Comparison of ENCODE assay signal across 18 cellular contexts in genomic region chr15:28875461-28875965, GRCh38. TPM values are rescaled to one million over a fixed set of nuclear protein-coding genes. Genes with fewer than 3 reads are reported as not detected.
DNase-seq lines count a peak whose midpoint lies in the region; ATAC-seq and TF ChIP-seq lines count a peak whose summit lies in the region.
"Had no signal": no experiment of that assay in that cellular context is flagged by ENCODE, and none has a peak within 500 bp of the region (broad histone marks: within the 10 kb centered on the region; RNA-seq: fewer than 3 reads in every experiment).

No MANE protein-coding gene starts in this region.

- H3K36me3 ChIP-seq in GM23338 (ENCODE audit: insufficient read depth), result no peaks in the 10 kb centered on the region
- no peaks in the 10 kb centered on the region for H3K36me3 ChIP-seq in iPS-18a (ENCODE audit: control insufficient read depth, low read depth, low read length)
- H3K36me3 ChIP-seq in neural progenitor cell, result no peaks in the 10 kb centered on the region
- no peaks in the 10 kb centered on the region for H3K36me3 ChIP-seq in GM23248 (ENCODE audit: low read depth)

- H3K4me3 ChIP-seq in GM23338 (no peak overlapping the region), iPS-18a (ENCODE audit: low read length) (peak overlapping the region; percentile 31), neural progenitor cell (peak overlapping the region; percentile 13), GM23248 (no peak overlapping the region)

- H3K4me1 ChIP-seq in GM23338 (ENCODE audit: insufficient read depth), result peaks cover 15% of the 10 kb centered on the region; the same call in 1 of the 2 replicates
- H3K4me1 ChIP-seq in iPS-18a (ENCODE audit: control insufficient read depth, low read depth, low read length), result peaks cover 17% of the 10 kb centered on the region
- H3K4me1 ChIP-seq in neural progenitor cell, result peaks cover 15% of the 10 kb centered on the region
- no peaks in the 10 kb centered on the region for H3K4me1 ChIP-seq in GM23248 (ENCODE audit: insufficient read depth)

- H3K36me3 Mint-ChIP-seq in GM23338 (ENCODE audit: low read depth) (peaks cover under 1% of the 10 kb centered on the region; the same call in 1 of the 3 replicates), WTC11 (no peaks in the 10 kb centered on the region), neural progenitor cell (peaks cover under 1% of the 10 kb centered on the region), HFFc6 (ENCODE audit: low read depth) (no peaks in the 10 kb centered on the region)

- POLR2A ChIA-PET in WTC11 (lab: Charles Lee), result no interaction called here

- H3K27me3 Mint-ChIP-seq in GM23338 (ENCODE audit: insufficient read depth, low read depth, poor library complexity), result peaks cover 16% of the 10 kb centered on the region
- peaks cover 26% of the 10 kb centered on the region for H3K27me3 Mint-ChIP-seq in WTC11 (ENCODE audit: low read depth)
- H3K27me3 Mint-ChIP-seq in neural progenitor cell (ENCODE audit: insufficient read depth, low read depth), result peaks cover 18% of the 10 kb centered on the region
- peaks cover 3% of the 10 kb centered on the region for H3K27me3 Mint-ChIP-seq in HFFc6 (ENCODE audit: insufficient read depth)

- H3F3A ChIP-seq in GM23338 (replicated peaks; ENCODE audit: low read depth) (no peaks in the 10 kb centered on the region), neural progenitor cell (ENCODE audit: low read depth) (peaks cover 21% of the 10 kb centered on the region), GM23248 (ENCODE audit: insufficient read depth) (no peaks in the 10 kb centered on the region)

- in situ Hi-C loops in GM23248 (cut with MboI), result no loop called here

- peak overlapping the region; percentile 51 for H3K4me2 ChIP-seq in GM23338
- peak overlapping the region; percentile 71 for H3K4me2 ChIP-seq in neural progenitor cell
- no peak overlapping the region for H3K4me2 ChIP-seq in GM23248 (ENCODE audit: unreplicated experiment)

- H3K9ac ChIP-seq in iPS-18a (ENCODE audit: low read length) (no peak overlapping the region), neural progenitor cell (no peak overlapping the region), GM23248 (no peak overlapping the region)

- H3K9me3 Mint-ChIP-seq in GM23338 (no peaks in the 10 kb centered on the region; the same call in 2 of the 3 replicates), WTC11 (peaks cover 11% of the 10 kb centered on the region), neural progenitor cell (peaks cover 14% of the 10 kb centered on the region), HFFc6 (peaks cover 5% of the 10 kb centered on the region; the same call in 1 of the 2 replicates)

- H3K4me3 Mint-ChIP-seq in GM23338 (peak overlapping the region; percentile 54; the same call in 1 of the 3 replicates), WTC11 (peak overlapping the region; percentile 33; the same call in 1 of the 2 replicates), neural progenitor cell (peak overlapping the region; percentile 81), HFFc6 (no peak overlapping the region)

- no peaks in the 10 kb centered on the region for H4K20me1 ChIP-seq in GM23338 (replicated peaks; ENCODE audit: insufficient read depth)
- peaks cover 5% of the 10 kb centered on the region for H4K20me1 ChIP-seq in neural progenitor cell (ENCODE audit: low read depth)
- no peaks in the 10 kb centered on the region for H4K20me1 ChIP-seq in GM23248 (ENCODE audit: insufficient read depth)

- no peak for TF ChIP-seq CTCF in GM23338 (conservative IDR thresholded peaks at IDR 0.05; ENCODE audit: low read depth in 2 of 2)
- TF ChIP-seq CTCF in WTC11 (IDR thresholded peaks at IDR 0.05), result no peak
- no peak for TF ChIP-seq CTCF in neural progenitor cell (IDR thresholded peaks at IDR 0.05)
- no peak for TF ChIP-seq CTCF in HFFc6 (IDR thresholded peaks at IDR 0.05)

- H3K4me1 Mint-ChIP-seq in GM23338 (peaks cover 12% of the 10 kb centered on the region), WTC11 (peaks cover 13% of the 10 kb centered on the region), neural progenitor cell (peaks cover 46% of the 10 kb centered on the region), HFFc6 (ENCODE audit: low read depth) (no peaks in the 10 kb centered on the region)

- WGBS in GM23248 (ENCODE audit: low coverage in 1 of 2, low lambda C conversion rate in 2 of 2, missing lambda C conversion rate in 2 of 2), 2 experiments, result 56 to 58% methylated on average over 4 of the region's 4 CpGs

- H3K9me2 ChIP-seq in GM23338 (ENCODE audit: insufficient read depth) (no peaks in the 10 kb centered on the region), GM23248 (ENCODE audit: insufficient read depth) (no peaks in the 10 kb centered on the region)

- DNase-seq in GM23338 (ENCODE audit: low spot score), result no peak
- no peak for DNase-seq in WTC11 (ENCODE audit: low spot score)
- peak; percentile 56 for DNase-seq in neural progenitor cell (ENCODE audit: low spot score)
- no peak for DNase-seq in AG20443 (ENCODE audit: low spot score)
- no peak for DNase-seq in GM23248
- no peak for DNase-seq in HFFc6
- DNase-seq: ACHN, KG1, NCI-H1436, NCI-H2029, NCI-H2171, NCI-H446, NCI-H69, OCI-M1, RPMI8226 had no signal

- H3K9me3 ChIP-seq in iPS-18a (ENCODE audit: control insufficient read depth, low read depth, low read length) (no peaks in the 10 kb centered on the region), neural progenitor cell (ENCODE audit: low read depth) (no peaks in the 10 kb centered on the region), GM23248 (ENCODE audit: low read depth) (no peaks in the 10 kb centered on the region)

- H3K27ac ChIP-seq in GM23338 (ENCODE audit: low read depth) (no peak overlapping the region), iPS-18a (ENCODE audit: low read length) (no peak overlapping the region), neural progenitor cell (peak overlapping the region; percentile 55), GM23248 (no peak overlapping the region)

- H3K27me3 ChIP-seq in GM23338 (ENCODE audit: insufficient read depth) (no peaks in the 10 kb centered on the region), iPS-18a (ENCODE audit: control insufficient read depth, insufficient read depth, low read length) (peaks cover 18% of the 10 kb centered on the region), neural progenitor cell (no peaks in the 10 kb centered on the region), GM23248 (replicated peaks; ENCODE audit: insufficient read depth) (no peaks in the 10 kb centered on the region)

- ATAC-seq in GM23338, result peak; percentile 26
- no peak for ATAC-seq in WTC11
- ATAC-seq: HCT116, HepG2 had no signal

- H3K27ac Mint-ChIP-seq in GM23338 (no peak overlapping the region), WTC11 (no peak overlapping the region), neural progenitor cell (peak overlapping the region; percentile 99), HFFc6 (no peak overlapping the region)

- H2AFZ ChIP-seq in GM23338 (no peak overlapping the region), neural progenitor cell (replicated peaks) (no peak overlapping the region), GM23248 (no peak overlapping the region)

- H3K79me2 ChIP-seq in GM23338 (replicated peaks; ENCODE audit: insufficient read depth) (no peaks in the 10 kb centered on the region), neural progenitor cell (ENCODE audit: low read depth) (no peaks in the 10 kb centered on the region), GM23248 (ENCODE audit: insufficient read depth) (no peaks in the 10 kb centered on the region)

- CTCF ChIA-PET in WTC11 (lab: Charles Lee), result interaction anchor here (1.0 to 1.4 kb wide), 4 partner anchors 10 to 227 kb away, joined by 3 read pairs; partner anchors contain the start of gene APBA2

TF ChIP-seq in GM23338, 12 proteins besides CTCF, POLR2A, EP300 and RAD21 (continues in another document):
- no peak for TF ChIP-seq JUNB (IDR thresholded peaks at IDR 0.05; ENCODE audit: unreplicated experiment)

TF ChIP-seq in WTC11, 78 proteins besides CTCF, POLR2A, EP300 and RAD21 (continues in another document):
- no peak for TF ChIP-seq ATF6 (CRISPR knock-in tag; IDR thresholded peaks at IDR 0.05)
- no peak for TF ChIP-seq TEAD1 (CRISPR knock-in tag; IDR thresholded peaks at IDR 0.05)
- no peak for TF ChIP-seq OVOL2 (CRISPR knock-in tag; IDR thresholded peaks at IDR 0.05; ENCODE audit: borderline replicate concordance)

RNA-seq across cellular contexts. Expression of gene APBA2, which starts 10.3 kb away (rescaled TPM):
- 24.7 and 27.5 TPM in 2 replicates for total RNA-seq in GM23338 (2014; rRNA removed; shearing (Covaris generic))
- polyA plus RNA-seq in GM23338 (2016; fragmentation: Nextera tagmentation; extraction: Ambion mirVana), result 5.4 and 5.9 TPM in 2 replicates
- 11.2 to 14.6 TPM (median 13.9 TPM) in 3 replicates for total RNA-seq in WTC11 (2021)
- total RNA-seq in neural progenitor cell (ENCODE audit: low replicate concordance), result 35.8 and 70.4 TPM in 2 replicates
- total RNA-seq in GM23248 (2014; rRNA removed; shearing (Covaris generic)), result 0.65 and 1.1 TPM in 2 replicates
- polyA plus RNA-seq in GM23248 (2016; fragmentation: Nextera tagmentation; extraction: Ambion mirVana), result 0.23 and 0.46 TPM in 2 replicates
- 1 to 10 TPM; 5.3 to 6.5 (median 6.1) TPM for total RNA-seq in HFFc6 (2021; fragmentation: NEBNext Ultra II Directional; extraction: Animal tissue kit (Norgen Biotek cat#: 25700))

RNA-seq across cellular contexts. Expression of gene GOLGA6L7, which starts 27.1 kb away (rescaled TPM):
- not detected in 2 replicates for total RNA-seq in GM23338 (2014; rRNA removed; shearing (Covaris generic))
- polyA plus RNA-seq in GM23338 (2016; fragmentation: Nextera tagmentation; extraction: Ambion mirVana) (0.23 and 0.47 TPM in 2 replicates), GM23248 (2016; fragmentation: Nextera tagmentation; extraction: Ambion mirVana) (not detected in 2 replicates)
- total RNA-seq in WTC11 (2021) (not detected in 3 replicates), neural progenitor cell (ENCODE audit: low replicate concordance) (not detected in 2 replicates)
- total RNA-seq in GM23248 (2014; rRNA removed; shearing (Covaris generic)), result not detected in 2 replicates
- total RNA-seq in HFFc6 (2021; fragmentation: NEBNext Ultra II Directional; extraction: Animal tissue kit (Norgen Biotek cat#: 25700)), result not detected
- total RNA-seq: HepG2 had no signal
- polyA plus RNA-seq: HepG2 had no signal

Comparison
In these comparisons a context has a peak if more than half of its experiments do, and no peak if none do; other contexts are left out.
1. H3K4me3 ChIP-seq: peak in iPS-18a (single experiment) and neural progenitor cell (single experiment); none in GM23338 (single experiment) and GM23248 (single experiment).